In the genomic region with DNA sequence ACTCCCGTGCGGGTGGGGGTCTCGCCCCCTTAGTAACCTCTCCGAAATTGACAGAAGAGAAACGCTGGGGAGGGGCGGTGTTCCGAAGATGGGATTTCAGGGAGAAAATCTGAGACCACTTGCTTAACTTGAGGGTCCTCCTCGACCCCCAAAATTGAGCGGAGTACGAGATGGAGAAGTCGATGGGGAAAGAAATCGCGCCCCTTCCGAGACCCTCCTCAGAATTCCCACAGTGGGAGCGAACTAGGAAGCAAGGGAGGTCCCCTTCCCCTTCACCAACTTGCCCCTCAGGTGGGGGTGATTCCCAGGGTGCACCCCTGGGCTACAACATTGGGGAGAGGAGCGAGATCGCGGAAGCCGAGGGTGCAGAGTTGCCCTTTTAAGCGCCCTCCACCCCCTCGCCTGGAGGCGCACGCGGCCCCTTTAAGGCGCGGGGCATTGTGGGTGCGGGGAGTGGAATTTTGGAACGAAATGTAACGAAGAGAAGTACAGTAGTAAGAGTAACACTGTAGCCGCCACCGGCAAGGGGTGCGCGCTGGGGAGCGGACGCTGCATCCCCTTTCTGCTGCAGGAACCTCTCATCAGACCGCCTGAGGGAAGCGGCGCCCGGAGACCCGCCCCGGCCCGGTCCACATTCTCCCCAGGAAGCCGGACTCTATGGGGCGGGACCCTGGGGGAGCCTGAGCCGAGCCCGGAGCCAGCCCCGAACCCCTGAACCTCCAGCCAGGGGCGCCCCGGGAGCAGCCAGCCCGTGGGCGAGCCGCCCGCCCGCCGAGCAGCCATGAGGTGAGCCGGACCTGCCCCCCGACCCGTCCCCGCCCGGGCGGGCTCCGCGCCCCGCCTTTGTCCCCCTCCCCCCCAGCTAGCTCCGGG, we compare ENCODE assay signal across 8 cellular contexts. TPM values are rescaled to one million over a fixed set of nuclear protein-coding genes. Genes with fewer than 3 reads are reported as not detected.
DNase-seq lines count a peak whose midpoint lies in the region; ATAC-seq and TF ChIP-seq lines count a peak whose summit lies in the region.

A gene (plus strand): TSS at position 489 of the 873 bp plus-strand sequence. CDS start 293 bp downstream, at position 782.

- H3K4me1 ChIP-seq in adipocyte (ENCODE audit: control insufficient read depth, insufficient read depth, low read length) (peaks cover 13% of the 10 kb centered on the region), prostate gland (replicated peaks) (peaks cover 13% of the 10 kb centered on the region), upper lobe of right lung (peaks cover 27% of the 10 kb centered on the region)

- H3K27ac ChIP-seq in prostate gland (peak within 1 kb of the TSS; percentile 93 to 95), upper lobe of right lung (peak within 1 kb of the TSS; percentile 82)

- H3K36me3 Mint-ChIP-seq in HFFc6 (ENCODE audit: low read depth) (peaks cover 17% of the 10 kb centered on the region), T-cell (no peaks in the 10 kb centered on the region)

- POLR2A ChIA-PET in T-cell (lab: Charles Lee) = no interaction called here

- H3K36me3 ChIP-seq in adipocyte (ENCODE audit: control insufficient read depth, insufficient read depth, low read length, severe bottlenecking) = no peaks in the 10 kb centered on the region
- no peaks in the 10 kb centered on the region for H3K36me3 ChIP-seq in prostate gland
- no peaks in the 10 kb centered on the region for H3K36me3 ChIP-seq in upper lobe of right lung

- no peaks in the 10 kb centered on the region for H3K9me3 Mint-ChIP-seq in HFFc6
- no peaks in the 10 kb centered on the region for H3K9me3 Mint-ChIP-seq in T-cell

- H3K9me3 ChIP-seq in adipocyte (ENCODE audit: control insufficient read depth, low read length) (no peaks in the 10 kb centered on the region), prostate gland (no peaks in the 10 kb centered on the region), upper lobe of right lung (no peaks in the 10 kb centered on the region)

- ATAC-seq in T-cell (replicated peaks in 1 of 4) = peak; percentile 68 to 71 (median 70)
- ATAC-seq in left cardiac atrium = peak; percentile 83 to 85
- peak; percentile 87 for ATAC-seq in upper lobe of right lung

- CTCF ChIA-PET in T-cell (lab: Charles Lee) = no interaction called here

- H3K9ac ChIP-seq in adipocyte (ENCODE audit: low read length) = peak within 1 kb of the TSS; percentile 87

- H3K27ac Mint-ChIP-seq in HFFc6 = peak within 1 kb of the TSS; percentile 89
- peak within 1 kb of the TSS; percentile 97 to 98 for H3K27ac Mint-ChIP-seq in T-cell

- H3K4me1 Mint-ChIP-seq in HFFc6 (ENCODE audit: low read depth) (peaks cover 36% of the 10 kb centered on the region), T-cell (peaks cover 42 to 49% (median 42%) of the 10 kb centered on the region in 3 donors)

- intact Hi-C loops in left cardiac atrium (cut with DNase I) = no loop called here
- intact Hi-C loops in prostate gland (cut with DNase I) = no loop called here
- intact Hi-C loops in upper lobe of right lung (cut with DNase I) = no loop called here

- peak within 1 kb of the TSS; percentile 87 for H3K4me3 ChIP-seq in NB4 (ENCODE audit: low read depth, low read length)
- peak within 1 kb of the TSS; percentile 90 for H3K4me3 ChIP-seq in adipocyte (ENCODE audit: low read length)
- peak within 1 kb of the TSS; percentile 82 to 100 for H3K4me3 ChIP-seq in prostate gland
- peak within 1 kb of the TSS; percentile 99 for H3K4me3 ChIP-seq in upper lobe of right lung

- TF ChIP-seq CTCF in GM10266 (IDR thresholded peaks at IDR 0.05; ENCODE audit: control insufficient read depth, insufficient read depth, low read depth, missing control alignments) = no peak
- TF ChIP-seq CTCF in HFFc6 (IDR thresholded peaks at IDR 0.05) = no peak; the same call in 1 of the 2 replicates
- TF ChIP-seq CTCF in NB4 (IDR thresholded peaks at IDR 0.05; ENCODE audit: low read depth, low read length) = no peak
- peak in 2 of 4 experiments; percentile 26 to 32 for TF ChIP-seq CTCF in prostate gland (IDR thresholded peaks at IDR 0.05)
- peak; percentile 7 for TF ChIP-seq CTCF in upper lobe of right lung (IDR thresholded peaks at IDR 0.05)

- TF ChIP-seq POLR2A in NB4 (IDR thresholded peaks at IDR 0.05; ENCODE audit: extremely low read depth, insufficient read length) (peak; percentile 83), prostate gland (IDR thresholded peaks at IDR 0.05) (peak; percentile 97)

- H3K27me3 Mint-ChIP-seq in HFFc6 (ENCODE audit: insufficient read depth) (no peaks in the 10 kb centered on the region; the same call in 1 of the 2 replicates), T-cell (no peaks in the 10 kb centered on the region)

- DNase-seq in GM10266 (ENCODE audit: extremely low spot score) = peak; percentile 91
- DNase-seq in HFFc6 = peak; percentile 81
- peak; percentile 91 for DNase-seq in NB4 (ENCODE audit: low read depth)
- DNase-seq in T-cell = peak; percentile 85 to 95 (median 91)
- DNase-seq in adipocyte (ENCODE audit: low read depth) = peak; percentile 90
- DNase-seq in left cardiac atrium = peak; percentile 87
- peak; percentile 89 for DNase-seq in prostate gland (ENCODE audit: low spot score)
- peak; percentile 94 for DNase-seq in upper lobe of right lung

- H3K27me3 ChIP-seq in adipocyte (replicated peaks; ENCODE audit: control insufficient read depth, insufficient read depth, low read length) = no peaks in the 10 kb centered on the region
- no peaks in the 10 kb centered on the region for H3K27me3 ChIP-seq in prostate gland (replicated peaks; ENCODE audit: insufficient read depth)
- H3K27me3 ChIP-seq in upper lobe of right lung = no peaks in the 10 kb centered on the region

- peak within 1 kb of the TSS; percentile 95 for H3K4me3 Mint-ChIP-seq in HFFc6
- peak within 1 kb of the TSS; percentile 89 to 91 (median 90) for H3K4me3 Mint-ChIP-seq in T-cell

- 0% methylated on average over 43 of the region's 65 CpGs for WGBS in prostate gland

RNA-seq across cellular contexts. Expression of the gene that starts here (rescaled TPM):
- total RNA-seq in HFFc6 (2021; fragmentation: NEBNext Ultra II Directional; extraction: Animal tissue kit (Norgen Biotek cat#: 25700)) = 100 to 1,000 TPM; 179 to 199 (median 185) TPM
- total RNA-seq in T-cell = 100 to 1,000 TPM in 3 of 5 donors, 10 to 100 TPM in 2; 77.4 to 113 (median 101) TPM
- 10 to 100 TPM; 48.4 to 91.7 TPM for total RNA-seq in left cardiac atrium
- total RNA-seq in prostate gland = 100 to 1,000 TPM in 1 of 2 donors, 10 to 100 TPM in 1; 82.7 to 119 TPM
- 155 TPM for total RNA-seq in upper lobe of right lung

Comparison
In these comparisons a context has a peak if more than half of its experiments do, and no peak if none do; other contexts are left out.
1. Peak in every context shown above with its lines: DNase-seq, ATAC-seq, H3K4me3 ChIP-seq and H3K27ac ChIP-seq.